Comparison of ENCODE assay signal across 8 cellular contexts in genomic region chr20:17504326-17504897, GRCh38. TPM values are rescaled to one million over a fixed set of nuclear protein-coding genes. Genes with fewer than 3 reads are reported as not detected.
DNase-seq lines count a peak whose midpoint lies in the region; ATAC-seq and TF ChIP-seq lines count a peak whose summit lies in the region.

No MANE protein-coding gene starts in this region.

- no peaks in the 10 kb centered on the region for H3K4me1 ChIP-seq in prostate gland (replicated peaks)

- no peaks in the 10 kb centered on the region for H3K9me3 Mint-ChIP-seq in stimulated activated memory B cell treated with anti-CD40 and anti-IgM and Interleukin-4, amounts not matched to agents 10 μg/mL and 1 μg/mL and 100 μg/mL, for 72 hours

- H3K27ac ChIP-seq in WERI-Rb-1 (no peak overlapping the region), prostate gland (no peak overlapping the region)

- no peaks in the 10 kb centered on the region for H3K27me3 ChIP-seq in WERI-Rb-1 (ENCODE audit: insufficient read depth, low read depth, severe bottlenecking)
- H3K27me3 ChIP-seq in prostate gland (replicated peaks; ENCODE audit: insufficient read depth): no peaks in the 10 kb centered on the region

- 28% methylated on average over 17 of the region's 17 CpGs for WGBS in prostate gland

- intact Hi-C loops in prostate gland (cut with DNase I): loop anchor here (5.0 kb wide), 2 partner anchors 433 to 493 kb away; no protein-coding TSS in a partner anchor

- H3K4me3 Mint-ChIP-seq in stimulated activated memory B cell treated with anti-CD40 and anti-IgM and Interleukin-4, amounts not matched to agents 10 μg/mL and 1 μg/mL and 100 μg/mL, for 72 hours: peak overlapping the region; percentile 81

- H3K4me3 ChIP-seq in WERI-Rb-1 (ENCODE audit: low read depth, low read length) (peak overlapping the region; percentile 9), prostate gland (peak overlapping the region in 1 of 2 donors; percentile 34)

- H3K9me3 ChIP-seq in WERI-Rb-1 (ENCODE audit: severe bottlenecking) (no peaks in the 10 kb centered on the region), prostate gland (no peaks in the 10 kb centered on the region)

- H3K36me3 Mint-ChIP-seq in stimulated activated memory B cell treated with anti-CD40 and anti-IgM and Interleukin-4, amounts not matched to agents 10 μg/mL and 1 μg/mL and 100 μg/mL, for 72 hours: no peaks in the 10 kb centered on the region

- peak overlapping the region; percentile 72 for H3K27ac Mint-ChIP-seq in stimulated activated memory B cell treated with anti-CD40 and anti-IgM and Interleukin-4, amounts not matched to agents 10 μg/mL and 1 μg/mL and 100 μg/mL, for 72 hours

- ATAC-seq in GM18498 (IDR thresholded peaks at IDR 0.05; ENCODE audit: unreplicated experiment) (peak; percentile 5), HG02763 (IDR thresholded peaks at IDR 0.05; ENCODE audit: unreplicated experiment) (peak; percentile 6)
- peak; percentile 34 for ATAC-seq in stimulated activated memory B cell treated with anti-CD40 and anti-IgM and Interleukin-4, amounts not matched to agents 10 μg/mL and 1 μg/mL and 100 μg/mL, for 72 hours

- peaks cover 21% of the 10 kb centered on the region for H3K4me1 Mint-ChIP-seq in stimulated activated memory B cell treated with anti-CD40 and anti-IgM and Interleukin-4, amounts not matched to agents 10 μg/mL and 1 μg/mL and 100 μg/mL, for 72 hours

- no peak for DNase-seq in WERI-Rb-1
- peak; percentile 9 for DNase-seq in globus pallidus (ENCODE audit: low spot score)
- DNase-seq in prostate gland (ENCODE audit: low spot score): no peak
- no peak for DNase-seq in NOMO-1 treated with DMSO at 0.1 percent for 48 hours (lab: John Stamatoyannopoulos, UW; ENCODE audit: unreplicated experiment)
- no peak for DNase-seq in NCI-H187 treated with DMSO at 0.1 percent for 48 hours (lab: John Stamatoyannopoulos, UW)

- H3K36me3 ChIP-seq in WERI-Rb-1 (no peaks in the 10 kb centered on the region), prostate gland (no peaks in the 10 kb centered on the region)

- TF ChIP-seq POLR2A in prostate gland (IDR thresholded peaks at IDR 0.05): no peak

- no peak for TF ChIP-seq CTCF in WERI-Rb-1 (IDR thresholded peaks at IDR 0.05; ENCODE audit: low read depth, low read length)
- no peak for TF ChIP-seq CTCF in prostate gland (IDR thresholded peaks at IDR 0.05)

- H3K27me3 Mint-ChIP-seq in stimulated activated memory B cell treated with anti-CD40 and anti-IgM and Interleukin-4, amounts not matched to agents 10 μg/mL and 1 μg/mL and 100 μg/mL, for 72 hours: peaks cover 8% of the 10 kb centered on the region

RNA-seq across cellular contexts. Expression of gene BFSP1, which starts 26.8 kb away (rescaled TPM):
- 1 to 10 TPM in 1 of 2 donors, under 1 TPM in 1; 0.27 to 6.9 TPM for total RNA-seq in prostate gland
